21 cellular contexts compared by ENCODE assay signal in genomic region chr10:60856405-60856804, GRCh38.
"Had no signal": no experiment of that assay in that cellular context is flagged by ENCODE, and none has a peak within 500 bp of the region (broad histone marks: within the 10 kb centered on the region; RNA-seq: fewer than 3 reads in every experiment).

No MANE protein-coding gene starts in this region.

- H3K36me3 ChIP-seq: Peyer's patch, SJSA1 had no signal

- H3K4me3 ChIP-seq: PC-9, Peyer's patch, SJSA1, SK-N-MC had no signal

- H3K4me1 ChIP-seq: Peyer's patch, SJSA1 had no signal

- H3K9me3 ChIP-seq: Peyer's patch, SJSA1 had no signal

- DNase-seq: IMR-90; Karpas-422; KG1; MM.1S; NCI-H1092 treated with DMSO at 0.1 percent for 48 hours; NCI-H1436; NCI-H187; NCI-H2029; NCI-H2081 treated with DMSO at 0.1 percent for 48 hours; NCI-H2171; NCI-H226; NCI-H524; NCI-H526 treated with DMSO at 0.1 percent for 48 hours; NCI-H748 treated with DMSO at 0.1 percent for 48 hours; NK-92 treated with Interleukin-12 subunit alpha and Interleukin-12 subunit beta, amount 100 ng/mL, for 24 hours; PC-9; Peyer's patch; SHP77 treated with DMSO at 0.1 percent for 48 hours; T-helper 1 cell had no signal

- H3K27me3 ChIP-seq: Peyer's patch, SJSA1 had no signal

- H2AFZ ChIP-seq: PC-9 had no signal

- H3K27ac ChIP-seq: PC-9, Peyer's patch, SJSA1, SK-N-MC had no signal

- H3K4me2 ChIP-seq: PC-9 had no signal
